1 cellular context compared by ENCODE assay signal in the genomic region with DNA sequence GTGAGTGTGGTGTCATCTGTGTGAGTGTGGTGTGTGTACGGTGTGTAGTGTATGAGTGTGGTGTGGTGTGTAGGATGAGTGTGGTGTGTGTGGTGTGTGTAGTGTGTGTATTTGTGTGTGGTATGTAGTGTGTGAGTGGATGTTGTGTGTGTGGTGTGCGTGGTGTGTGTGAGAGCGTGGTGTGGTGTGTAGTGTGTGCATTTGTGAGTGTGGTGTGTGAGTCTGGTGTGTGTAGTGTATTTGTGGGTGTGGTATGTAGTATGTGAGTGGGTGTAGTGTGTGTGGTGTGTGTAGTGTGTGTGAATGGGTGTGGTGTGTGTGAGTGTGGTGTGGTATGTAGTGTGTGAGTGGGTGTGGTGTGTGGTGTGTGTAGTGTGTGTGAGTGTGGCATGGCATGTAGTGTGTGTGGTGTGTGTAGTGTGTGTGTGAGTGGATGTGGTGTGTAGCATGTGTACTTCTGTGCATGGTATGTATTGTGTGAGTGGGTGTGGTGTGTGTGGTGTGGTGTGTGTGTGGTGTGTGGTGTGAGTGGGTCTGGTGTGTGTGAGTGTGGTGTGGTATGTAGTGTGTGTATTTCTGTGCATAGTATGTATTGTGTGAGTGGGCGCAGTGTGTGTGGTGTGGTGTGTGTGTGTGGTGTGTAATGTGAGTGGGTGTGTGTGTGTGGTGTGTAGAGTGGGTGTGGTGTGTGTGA.
A peak's percentile ranks its signal among the peaks of the same experiment; 100 is the strongest.
TF ChIP-seq lines count a peak whose summit lies in the region.

No MANE protein-coding gene starts in this region.

TF ChIP-seq in HEK293, 187 proteins besides CTCF, POLR2A, EP300 and RAD21 (continued from another document and continues in another):
- TF ChIP-seq, protein P1, sequence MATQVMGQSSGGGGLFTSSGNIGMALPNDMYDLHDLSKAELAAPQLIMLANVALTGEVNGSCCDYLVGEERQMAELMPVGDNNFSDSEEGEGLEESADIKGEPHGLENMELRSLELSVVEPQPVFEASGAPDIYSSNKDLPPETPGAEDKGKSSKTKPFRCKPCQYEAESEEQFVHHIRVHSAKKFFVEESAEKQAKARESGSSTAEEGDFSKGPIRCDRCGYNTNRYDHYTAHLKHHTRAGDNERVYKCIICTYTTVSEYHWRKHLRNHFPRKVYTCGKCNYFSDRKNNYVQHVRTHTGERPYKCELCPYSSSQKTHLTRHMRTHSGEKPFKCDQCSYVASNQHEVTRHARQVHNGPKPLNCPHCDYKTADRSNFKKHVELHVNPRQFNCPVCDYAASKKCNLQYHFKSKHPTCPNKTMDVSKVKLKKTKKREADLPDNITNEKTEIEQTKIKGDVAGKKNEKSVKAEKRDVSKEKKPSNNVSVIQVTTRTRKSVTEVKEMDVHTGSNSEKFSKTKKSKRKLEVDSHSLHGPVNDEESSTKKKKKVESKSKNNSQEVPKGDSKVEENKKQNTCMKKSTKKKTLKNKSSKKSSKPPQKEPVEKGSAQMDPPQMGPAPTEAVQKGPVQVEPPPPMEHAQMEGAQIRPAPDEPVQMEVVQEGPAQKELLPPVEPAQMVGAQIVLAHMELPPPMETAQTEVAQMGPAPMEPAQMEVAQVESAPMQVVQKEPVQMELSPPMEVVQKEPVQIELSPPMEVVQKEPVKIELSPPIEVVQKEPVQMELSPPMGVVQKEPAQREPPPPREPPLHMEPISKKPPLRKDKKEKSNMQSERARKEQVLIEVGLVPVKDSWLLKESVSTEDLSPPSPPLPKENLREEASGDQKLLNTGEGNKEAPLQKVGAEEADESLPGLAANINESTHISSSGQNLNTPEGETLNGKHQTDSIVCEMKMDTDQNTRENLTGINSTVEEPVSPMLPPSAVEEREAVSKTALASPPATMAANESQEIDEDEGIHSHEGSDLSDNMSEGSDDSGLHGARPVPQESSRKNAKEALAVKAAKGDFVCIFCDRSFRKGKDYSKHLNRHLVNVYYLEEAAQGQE (tag by site-specific recombination; IDR thresholded peaks at IDR 0.05), result no peak
- TF ChIP-seq, protein P2, sequence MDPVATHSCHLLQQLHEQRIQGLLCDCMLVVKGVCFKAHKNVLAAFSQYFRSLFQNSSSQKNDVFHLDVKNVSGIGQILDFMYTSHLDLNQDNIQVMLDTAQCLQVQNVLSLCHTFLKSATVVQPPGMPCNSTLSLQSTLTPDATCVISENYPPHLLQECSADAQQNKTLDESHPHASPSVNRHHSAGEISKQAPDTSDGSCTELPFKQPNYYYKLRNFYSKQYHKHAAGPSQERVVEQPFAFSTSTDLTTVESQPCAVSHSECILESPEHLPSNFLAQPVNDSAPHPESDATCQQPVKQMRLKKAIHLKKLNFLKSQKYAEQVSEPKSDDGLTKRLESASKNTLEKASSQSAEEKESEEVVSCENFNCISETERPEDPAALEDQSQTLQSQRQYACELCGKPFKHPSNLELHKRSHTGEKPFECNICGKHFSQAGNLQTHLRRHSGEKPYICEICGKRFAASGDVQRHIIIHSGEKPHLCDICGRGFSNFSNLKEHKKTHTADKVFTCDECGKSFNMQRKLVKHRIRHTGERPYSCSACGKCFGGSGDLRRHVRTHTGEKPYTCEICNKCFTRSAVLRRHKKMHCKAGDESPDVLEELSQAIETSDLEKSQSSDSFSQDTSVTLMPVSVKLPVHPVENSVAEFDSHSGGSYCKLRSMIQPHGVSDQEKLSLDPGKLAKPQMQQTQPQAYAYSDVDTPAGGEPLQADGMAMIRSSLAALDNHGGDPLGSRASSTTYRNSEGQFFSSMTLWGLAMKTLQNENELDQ (tag by site-specific recombination; IDR thresholded peaks at IDR 0.05; ENCODE audit: low read depth), result no peak
- no peak for TF ChIP-seq REPIN1 (tag by site-specific recombination; IDR thresholded peaks at IDR 0.05; ENCODE audit: low read depth)
- TF ChIP-seq ZNF274 (IDR thresholded peaks at IDR 0.05; ENCODE audit: low read length), result no peak
- TF ChIP-seq ZNF274 (tag by site-specific recombination; IDR thresholded peaks at IDR 0.05; ENCODE audit: borderline replicate concordance), result no peak
- TF ChIP-seq ZNF623 (tag by site-specific recombination; IDR thresholded peaks at IDR 0.05), result no peak
- no peak for TF ChIP-seq ZSCAN23 (tag by site-specific recombination; IDR thresholded peaks at IDR 0.05)
- TF ChIP-seq, protein P3, sequence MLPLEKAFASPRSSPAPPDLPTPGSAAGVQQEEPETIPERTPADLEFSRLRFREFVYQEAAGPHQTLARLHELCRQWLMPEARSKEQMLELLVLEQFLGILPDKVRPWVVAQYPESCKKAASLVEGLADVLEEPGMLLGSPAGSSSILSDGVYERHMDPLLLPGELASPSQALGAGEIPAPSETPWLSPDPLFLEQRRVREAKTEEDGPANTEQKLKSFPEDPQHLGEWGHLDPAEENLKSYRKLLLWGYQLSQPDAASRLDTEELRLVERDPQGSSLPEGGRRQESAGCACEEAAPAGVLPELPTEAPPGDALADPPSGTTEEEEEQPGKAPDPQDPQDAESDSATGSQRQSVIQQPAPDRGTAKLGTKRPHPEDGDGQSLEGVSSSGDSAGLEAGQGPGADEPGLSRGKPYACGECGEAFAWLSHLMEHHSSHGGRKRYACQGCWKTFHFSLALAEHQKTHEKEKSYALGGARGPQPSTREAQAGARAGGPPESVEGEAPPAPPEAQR (tag by site-specific recombination; IDR thresholded peaks at IDR 0.05), result peak; percentile 13; the same call in 1 of the 2 replicates
- TF ChIP-seq GLI2 (tag by site-specific recombination; IDR thresholded peaks at IDR 0.05; ENCODE audit: borderline replicate concordance, low read depth), result no peak
- TF ChIP-seq ZNF664 (tag by site-specific recombination; IDR thresholded peaks at IDR 0.05), result no peak
- TF ChIP-seq ZNF596 (tag by site-specific recombination; IDR thresholded peaks at IDR 0.05), result no peak
- TF ChIP-seq ZNF600 (tag by site-specific recombination; IDR thresholded peaks at IDR 0.05), result no peak
- TF ChIP-seq, protein P4, sequence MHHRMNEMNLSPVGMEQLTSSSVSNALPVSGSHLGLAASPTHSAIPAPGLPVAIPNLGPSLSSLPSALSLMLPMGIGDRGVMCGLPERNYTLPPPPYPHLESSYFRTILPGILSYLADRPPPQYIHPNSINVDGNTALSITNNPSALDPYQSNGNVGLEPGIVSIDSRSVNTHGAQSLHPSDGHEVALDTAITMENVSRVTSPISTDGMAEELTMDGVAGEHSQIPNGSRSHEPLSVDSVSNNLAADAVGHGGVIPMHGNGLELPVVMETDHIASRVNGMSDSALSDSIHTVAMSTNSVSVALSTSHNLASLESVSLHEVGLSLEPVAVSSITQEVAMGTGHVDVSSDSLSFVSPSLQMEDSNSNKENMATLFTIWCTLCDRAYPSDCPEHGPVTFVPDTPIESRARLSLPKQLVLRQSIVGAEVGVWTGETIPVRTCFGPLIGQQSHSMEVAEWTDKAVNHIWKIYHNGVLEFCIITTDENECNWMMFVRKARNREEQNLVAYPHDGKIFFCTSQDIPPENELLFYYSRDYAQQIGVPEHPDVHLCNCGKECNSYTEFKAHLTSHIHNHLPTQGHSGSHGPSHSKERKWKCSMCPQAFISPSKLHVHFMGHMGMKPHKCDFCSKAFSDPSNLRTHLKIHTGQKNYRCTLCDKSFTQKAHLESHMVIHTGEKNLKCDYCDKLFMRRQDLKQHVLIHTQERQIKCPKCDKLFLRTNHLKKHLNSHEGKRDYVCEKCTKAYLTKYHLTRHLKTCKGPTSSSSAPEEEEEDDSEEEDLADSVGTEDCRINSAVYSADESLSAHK (tag by site-specific recombination; IDR thresholded peaks at IDR 0.05), result 0 out of 2 replicates have a peak, but pooled peaks have one; percentile 1
- no peak; the same call in 1 of the 2 replicates for TF ChIP-seq SCRT1 (tag by site-specific recombination; IDR thresholded peaks at IDR 0.05; ENCODE audit: borderline replicate concordance)
- TF ChIP-seq ZNF426 (tag by site-specific recombination; IDR thresholded peaks at IDR 0.05), result no peak
- no peak for TF ChIP-seq ZNF19 (tag by site-specific recombination; IDR thresholded peaks at IDR 0.05; ENCODE audit: low read depth)
- no peak for TF ChIP-seq ZNF558 (tag by site-specific recombination; IDR thresholded peaks at IDR 0.05)
- TF ChIP-seq, protein P5, sequence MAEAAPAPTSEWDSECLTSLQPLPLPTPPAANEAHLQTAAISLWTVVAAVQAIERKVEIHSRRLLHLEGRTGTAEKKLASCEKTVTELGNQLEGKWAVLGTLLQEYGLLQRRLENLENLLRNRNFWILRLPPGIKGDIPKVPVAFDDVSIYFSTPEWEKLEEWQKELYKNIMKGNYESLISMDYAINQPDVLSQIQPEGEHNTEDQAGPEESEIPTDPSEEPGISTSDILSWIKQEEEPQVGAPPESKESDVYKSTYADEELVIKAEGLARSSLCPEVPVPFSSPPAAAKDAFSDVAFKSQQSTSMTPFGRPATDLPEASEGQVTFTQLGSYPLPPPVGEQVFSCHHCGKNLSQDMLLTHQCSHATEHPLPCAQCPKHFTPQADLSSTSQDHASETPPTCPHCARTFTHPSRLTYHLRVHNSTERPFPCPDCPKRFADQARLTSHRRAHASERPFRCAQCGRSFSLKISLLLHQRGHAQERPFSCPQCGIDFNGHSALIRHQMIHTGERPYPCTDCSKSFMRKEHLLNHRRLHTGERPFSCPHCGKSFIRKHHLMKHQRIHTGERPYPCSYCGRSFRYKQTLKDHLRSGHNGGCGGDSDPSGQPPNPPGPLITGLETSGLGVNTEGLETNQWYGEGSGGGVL (tag by site-specific recombination; IDR thresholded peaks at IDR 0.05), result peak; percentile 44
- TF ChIP-seq, protein P6, sequence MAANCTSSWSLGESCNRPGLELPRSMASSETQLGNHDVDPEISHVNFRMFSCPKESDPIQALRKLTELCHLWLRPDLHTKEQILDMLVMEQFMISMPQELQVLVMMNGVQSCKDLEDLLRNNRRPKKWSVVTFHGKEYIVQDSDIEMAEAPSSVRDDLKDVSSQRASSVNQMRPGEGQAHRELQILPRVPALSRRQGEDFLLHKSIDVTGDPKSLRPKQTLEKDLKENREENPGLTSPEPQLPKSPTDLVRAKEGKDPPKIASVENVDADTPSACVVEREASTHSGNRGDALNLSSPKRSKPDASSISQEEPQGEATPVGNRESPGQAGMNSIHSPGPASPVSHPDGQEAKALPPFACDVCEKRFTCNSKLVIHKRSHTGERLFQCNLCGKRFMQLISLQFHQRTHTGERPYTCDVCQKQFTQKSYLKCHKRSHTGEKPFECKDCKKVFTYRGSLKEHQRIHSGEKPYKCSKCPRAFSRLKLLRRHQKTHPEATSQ (tag by site-specific recombination; IDR thresholded peaks at IDR 0.05), result no peak
- no peak for TF ChIP-seq ZNF624 (tag by site-specific recombination; IDR thresholded peaks at IDR 0.05)
- peak; percentile 82 for TF ChIP-seq ZFHX2 (tag by site-specific recombination; conservative IDR thresholded peaks at IDR 0.05)
- TF ChIP-seq ZNF621 (tag by site-specific recombination; IDR thresholded peaks at IDR 0.05), result peak; percentile 76
- TF ChIP-seq ZFP3 (tag by site-specific recombination; IDR thresholded peaks at IDR 0.05; ENCODE audit: low read depth), result no peak
- no peak for TF ChIP-seq ZNF133 (tag by site-specific recombination; IDR thresholded peaks at IDR 0.05)
- peak; percentile 74; the same call in 1 of the 2 replicates for TF ChIP-seq ZNF785 (tag by site-specific recombination; IDR thresholded peaks at IDR 0.05)
- TF ChIP-seq ZNF701 (tag by site-specific recombination; IDR thresholded peaks at IDR 0.05), result no peak
- no peak for TF ChIP-seq ZNF146 (tag by site-specific recombination; IDR thresholded peaks at IDR 0.05)
- TF ChIP-seq, protein P7, sequence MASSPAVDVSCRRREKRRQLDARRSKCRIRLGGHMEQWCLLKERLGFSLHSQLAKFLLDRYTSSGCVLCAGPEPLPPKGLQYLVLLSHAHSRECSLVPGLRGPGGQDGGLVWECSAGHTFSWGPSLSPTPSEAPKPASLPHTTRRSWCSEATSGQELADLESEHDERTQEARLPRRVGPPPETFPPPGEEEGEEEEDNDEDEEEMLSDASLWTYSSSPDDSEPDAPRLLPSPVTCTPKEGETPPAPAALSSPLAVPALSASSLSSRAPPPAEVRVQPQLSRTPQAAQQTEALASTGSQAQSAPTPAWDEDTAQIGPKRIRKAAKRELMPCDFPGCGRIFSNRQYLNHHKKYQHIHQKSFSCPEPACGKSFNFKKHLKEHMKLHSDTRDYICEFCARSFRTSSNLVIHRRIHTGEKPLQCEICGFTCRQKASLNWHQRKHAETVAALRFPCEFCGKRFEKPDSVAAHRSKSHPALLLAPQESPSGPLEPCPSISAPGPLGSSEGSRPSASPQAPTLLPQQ (tag by site-specific recombination; IDR thresholded peaks at IDR 0.05), result no peak
- TF ChIP-seq, protein P8, sequence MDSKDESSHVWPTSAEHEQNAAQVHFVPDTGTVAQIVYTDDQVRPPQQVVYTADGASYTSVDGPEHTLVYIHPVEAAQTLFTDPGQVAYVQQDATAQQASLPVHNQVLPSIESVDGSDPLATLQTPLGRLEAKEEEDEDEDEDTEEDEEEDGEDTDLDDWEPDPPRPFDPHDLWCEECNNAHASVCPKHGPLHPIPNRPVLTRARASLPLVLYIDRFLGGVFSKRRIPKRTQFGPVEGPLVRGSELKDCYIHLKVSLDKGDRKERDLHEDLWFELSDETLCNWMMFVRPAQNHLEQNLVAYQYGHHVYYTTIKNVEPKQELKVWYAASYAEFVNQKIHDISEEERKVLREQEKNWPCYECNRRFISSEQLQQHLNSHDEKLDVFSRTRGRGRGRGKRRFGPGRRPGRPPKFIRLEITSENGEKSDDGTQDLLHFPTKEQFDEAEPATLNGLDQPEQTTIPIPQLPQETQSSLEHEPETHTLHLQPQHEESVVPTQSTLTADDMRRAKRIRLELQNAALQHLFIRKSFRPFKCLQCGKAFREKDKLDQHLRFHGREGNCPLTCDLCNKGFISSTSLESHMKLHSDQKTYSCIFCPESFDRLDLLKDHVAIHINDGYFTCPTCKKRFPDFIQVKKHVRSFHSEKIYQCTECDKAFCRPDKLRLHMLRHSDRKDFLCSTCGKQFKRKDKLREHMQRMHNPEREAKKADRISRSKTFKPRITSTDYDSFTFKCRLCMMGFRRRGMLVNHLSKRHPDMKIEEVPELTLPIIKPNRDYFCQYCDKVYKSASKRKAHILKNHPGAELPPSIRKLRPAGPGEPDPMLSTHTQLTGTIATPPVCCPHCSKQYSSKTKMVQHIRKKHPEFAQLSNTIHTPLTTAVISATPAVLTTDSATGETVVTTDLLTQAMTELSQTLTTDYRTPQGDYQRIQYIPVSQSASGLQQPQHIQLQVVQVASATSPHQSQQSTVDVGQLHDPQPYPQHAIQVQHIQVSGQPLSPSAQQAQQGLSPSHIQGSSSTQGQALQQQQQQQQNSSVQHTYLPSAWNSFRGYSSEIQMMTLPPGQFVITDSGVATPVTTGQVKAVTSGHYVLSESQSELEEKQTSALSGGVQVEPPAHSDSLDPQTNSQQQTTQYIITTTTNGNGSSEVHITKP (tag by site-specific recombination; IDR thresholded peaks at IDR 0.05), result no peak
- TF ChIP-seq, protein P9, sequence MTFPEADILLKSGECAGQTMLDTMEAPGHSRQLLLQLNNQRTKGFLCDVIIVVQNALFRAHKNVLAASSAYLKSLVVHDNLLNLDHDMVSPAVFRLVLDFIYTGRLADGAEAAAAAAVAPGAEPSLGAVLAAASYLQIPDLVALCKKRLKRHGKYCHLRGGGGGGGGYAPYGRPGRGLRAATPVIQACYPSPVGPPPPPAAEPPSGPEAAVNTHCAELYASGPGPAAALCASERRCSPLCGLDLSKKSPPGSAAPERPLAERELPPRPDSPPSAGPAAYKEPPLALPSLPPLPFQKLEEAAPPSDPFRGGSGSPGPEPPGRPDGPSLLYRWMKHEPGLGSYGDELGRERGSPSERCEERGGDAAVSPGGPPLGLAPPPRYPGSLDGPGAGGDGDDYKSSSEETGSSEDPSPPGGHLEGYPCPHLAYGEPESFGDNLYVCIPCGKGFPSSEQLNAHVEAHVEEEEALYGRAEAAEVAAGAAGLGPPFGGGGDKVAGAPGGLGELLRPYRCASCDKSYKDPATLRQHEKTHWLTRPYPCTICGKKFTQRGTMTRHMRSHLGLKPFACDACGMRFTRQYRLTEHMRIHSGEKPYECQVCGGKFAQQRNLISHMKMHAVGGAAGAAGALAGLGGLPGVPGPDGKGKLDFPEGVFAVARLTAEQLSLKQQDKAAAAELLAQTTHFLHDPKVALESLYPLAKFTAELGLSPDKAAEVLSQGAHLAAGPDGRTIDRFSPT (tag by site-specific recombination; IDR thresholded peaks at IDR 0.05), result no peak
- TF ChIP-seq SP7 (tag by site-specific recombination; IDR thresholded peaks at IDR 0.05), result no peak
- peak; percentile 70; the same call in 1 of the 2 replicates for TF ChIP-seq ZNF121 (tag by site-specific recombination; IDR thresholded peaks at IDR 0.05)
- TF ChIP-seq ZNF843 (tag by site-specific recombination; IDR thresholded peaks at IDR 0.05), result no peak
